8 cellular contexts compared by ENCODE assay signal in genomic region chr15:99015677-99016568, GRCh38. TPM values are rescaled to one million over a fixed set of nuclear protein-coding genes. Genes with fewer than 3 reads are reported as not detected.
DNase-seq lines count a peak whose midpoint lies in the region; ATAC-seq and TF ChIP-seq lines count a peak whose summit lies in the region.

No MANE protein-coding gene starts in this region.

- WGBS in body of pancreas, 2 donors: 47 to 57% methylated on average over 37 to 43 of the region's 43 CpGs

- no peaks in the 10 kb centered on the region for H3K36me3 Mint-ChIP-seq in activated T-cell treated with anti-CD3 and anti-CD28 coated beads, Interleukin-2, amount 50 U/mL, for 4 hours (ENCODE audit: insufficient read depth)

- no peaks in the 10 kb centered on the region for H3K9me3 ChIP-seq in body of pancreas
- H3K9me3 ChIP-seq in left lung: no peaks in the 10 kb centered on the region
- H3K9me3 ChIP-seq in tibial artery: no peaks in the 10 kb centered on the region

- H3K36me3 ChIP-seq in body of pancreas (replicated peaks in 1 of 2; ENCODE audit: insufficient read depth in 1 of 2, low read depth in 2 of 2): no peaks in the 10 kb centered on the region
- no peaks in the 10 kb centered on the region for H3K36me3 ChIP-seq in left lung
- H3K36me3 ChIP-seq in tibial artery: no peaks in the 10 kb centered on the region

- intact Hi-C loops in body of pancreas (cut with DNase I) (no loop called here), left lung (cut with DNase I) (no loop called here), tibial artery (cut with DNase I; ENCODE audit: low total_unique reads) (no loop called here)

- TF ChIP-seq POLR2A in body of pancreas (IDR thresholded peaks at IDR 0.05): no peak

- H3K27ac ChIP-seq in body of pancreas (peak overlapping the region; percentile 81 to 97 (median 92)), left lung (peak overlapping the region in 1 of 2 donors; percentile 77), tibial artery (peak overlapping the region; percentile 66 to 74)

- no peak for DNase-seq in activated T-cell treated with anti-CD3 and anti-CD28 coated beads, Interleukin-2, amount 50 U/mL, for 4 hours
- DNase-seq in activated T-cell treated with anti-CD3 and anti-CD28 coated beads for 4 hours: no peak
- peak; percentile 7 to 53 (median 34) for DNase-seq in body of pancreas
- peak in 1 of 2 donors; percentile 85 for DNase-seq in left lung
- DNase-seq in tibial artery: no peak
- DNase-seq in NCI-H1694 (lab: John Stamatoyannopoulos, UW): no peak

- peaks cover 3% of the 10 kb centered on the region for H3K4me1 Mint-ChIP-seq in activated T-cell treated with anti-CD3 and anti-CD28 coated beads, Interleukin-2, amount 50 U/mL, for 4 hours (ENCODE audit: low read depth)

- peak overlapping the region; percentile 46 for H3K4me3 Mint-ChIP-seq in activated T-cell treated with anti-CD3 and anti-CD28 coated beads, Interleukin-2, amount 50 U/mL, for 4 hours

- H3K4me3 ChIP-seq in body of pancreas (peak overlapping the region; percentile 58 to 62), left lung (peak overlapping the region; percentile 52 to 56), tibial artery (peak overlapping the region; percentile 58 to 61)

- H3K27me3 Mint-ChIP-seq in activated T-cell treated with anti-CD3 and anti-CD28 coated beads, Interleukin-2, amount 50 U/mL, for 4 hours (ENCODE audit: low read depth): peaks cover 26% of the 10 kb centered on the region

- no peaks in the 10 kb centered on the region for H3K27me3 ChIP-seq in body of pancreas
- peaks cover 0 to 19% of the 10 kb centered on the region in 2 donors for H3K27me3 ChIP-seq in left lung
- no peaks in the 10 kb centered on the region for H3K27me3 ChIP-seq in tibial artery

- no peak for ATAC-seq in activated T-cell treated with anti-CD3 and anti-CD28 coated beads, Interleukin-2, amount 50 U/mL, for 4 hours
- peak; percentile 6 for ATAC-seq in body of pancreas
- ATAC-seq in left lung: peak; percentile 39
- no peak for ATAC-seq in GM21515 (IDR thresholded peaks at IDR 0.05; ENCODE audit: unreplicated experiment)
- ATAC-seq in HG03469 (IDR thresholded peaks at IDR 0.05; ENCODE audit: unreplicated experiment): no peak

- H3K4me1 ChIP-seq in body of pancreas (peaks cover 16% of the 10 kb centered on the region), left lung (peaks cover 4 to 30% of the 10 kb centered on the region in 2 donors), tibial artery (peaks cover 0 to 12% (median 4%) of the 10 kb centered on the region in 4 donors)

- H3K9me3 Mint-ChIP-seq in activated T-cell treated with anti-CD3 and anti-CD28 coated beads, Interleukin-2, amount 50 U/mL, for 4 hours: no peaks in the 10 kb centered on the region

- no peak for TF ChIP-seq CTCF in body of pancreas (IDR thresholded peaks at IDR 0.05)
- TF ChIP-seq CTCF in left lung (IDR thresholded peaks at IDR 0.05): no peak
- TF ChIP-seq CTCF in tibial artery (IDR thresholded peaks at IDR 0.05): no peak

RNA-seq across cellular contexts. Expression of gene PGPEP1L, which starts 8.3 kb away (rescaled TPM):
- total RNA-seq in activated T-cell treated with anti-CD3 and anti-CD28 coated beads, Interleukin-2, amount 50 U/mL, for 4 hours: not detected
- not detected for total RNA-seq in body of pancreas
- not detected for total RNA-seq in left lung

Comparison
In these comparisons a context has a peak if more than half of its experiments do, and no peak if none do; other contexts are left out.
1. ATAC-seq: peak in body of pancreas (single experiment) and left lung (single experiment); none in activated T-cell treated with anti-CD3 and anti-CD28 coated beads, Interleukin-2, amount 50 U/mL, for 4 hours (0 of 2), GM21515 (single experiment) and HG03469 (single experiment).
2. DNase-seq: peak in body of pancreas (4 of 4); none in activated T-cell treated with anti-CD3 and anti-CD28 coated beads, Interleukin-2, amount 50 U/mL, for 4 hours (single experiment), activated T-cell treated with anti-CD3 and anti-CD28 coated beads for 4 hours (single experiment), tibial artery (0 of 2) and NCI-H1694 (single experiment).
3. Peak in every context shown above with its lines, with median percentiles within 50 percentile points of each other: H3K4me3 ChIP-seq.